In genomic region chr15:29089731-29090616, GRCh38 we compare ENCODE assay signal across 8 cellular contexts.
DNase-seq lines count a peak whose midpoint lies in the region; ATAC-seq lines count a peak whose summit lies in the region.

No MANE protein-coding gene starts in this region.

- H3K36me3 Mint-ChIP-seq in natural killer cell treated with Interleukin-12 subunit alpha and Interleukin-12 subunit beta and Interleukin-15 and Interleukin-18, amount 100 ng/mL, for 72 hours, result no peaks in the 10 kb centered on the region

- no peaks in the 10 kb centered on the region for H3K27me3 Mint-ChIP-seq in natural killer cell treated with Interleukin-12 subunit alpha and Interleukin-12 subunit beta and Interleukin-15 and Interleukin-18, amount 100 ng/mL, for 72 hours

- no peaks in the 10 kb centered on the region for H3K79me2 ChIP-seq in trophoblast cell (ENCODE audit: control insufficient read depth, insufficient read depth, low read length, poor library complexity)

- no peak overlapping the region for H3K23ac ChIP-seq in trophoblast cell (ENCODE audit: low read length)

- no peak overlapping the region for H3K4me3 ChIP-seq in trophoblast cell (ENCODE audit: low read depth, low read length)

- no peak overlapping the region for H4K91ac ChIP-seq in trophoblast cell (ENCODE audit: low read depth, low read length)

- H3K4me1 ChIP-seq in trophoblast cell (ENCODE audit: control insufficient read depth in 1 of 2, insufficient read depth in 2 of 2, low read length in 2 of 2), result no peaks in the 10 kb centered on the region

- H3K36me3 ChIP-seq in trophoblast cell (ENCODE audit: control insufficient read depth in 1 of 2, insufficient read depth in 2 of 2, low read length in 2 of 2), result no peaks in the 10 kb centered on the region

- H3K27ac ChIP-seq in angular gyrus (ENCODE audit: low read depth, low read length), result peak overlapping the region; percentile 70
- H3K27ac ChIP-seq in trophoblast cell (ENCODE audit: low read depth, low read length), result no peak overlapping the region

- H3K4me2 ChIP-seq in trophoblast cell (ENCODE audit: low read length), result no peak overlapping the region

- no peak overlapping the region for H4K8ac ChIP-seq in trophoblast cell (ENCODE audit: low read depth, low read length)

- DNase-seq in COR-L47 (lab: John Stamatoyannopoulos, UW), result peak; percentile 24
- DNase-seq in MV-4-11 (lab: John Stamatoyannopoulos, UW), result peak; percentile 34
- DNase-seq in natural killer cell treated with Interleukin-12 subunit alpha and Interleukin-12 subunit beta and Interleukin-15 and Interleukin-18, amount 100 ng/mL, for 72 hours (ENCODE audit: low spot score), result peak; percentile 73
- DNase-seq in trophoblast cell, result no peak

- peaks cover 26 to 46% of the 10 kb centered on the region in 2 donors for H3K4me1 Mint-ChIP-seq in natural killer cell treated with Interleukin-12 subunit alpha and Interleukin-12 subunit beta and Interleukin-15 and Interleukin-18, amount 100 ng/mL, for 72 hours (ENCODE audit: low read depth in 2 of 2)

- no peak overlapping the region for H2BK12ac ChIP-seq in trophoblast cell (ENCODE audit: low read length)

- no peaks in the 10 kb centered on the region for H3K27me3 ChIP-seq in trophoblast cell (ENCODE audit: insufficient read depth, low read length)

- no peak overlapping the region for H2AFZ ChIP-seq in trophoblast cell (ENCODE audit: insufficient read depth, low read length, poor library complexity)

- ATAC-seq in natural killer cell treated with Interleukin-12 subunit alpha and Interleukin-12 subunit beta and Interleukin-15 and Interleukin-18, amount 100 ng/mL, for 72 hours, result peak; percentile 86 to 87
- ATAC-seq in HG03457 (IDR thresholded peaks at IDR 0.05; ENCODE audit: unreplicated experiment) (no peak), HG03108 (IDR thresholded peaks at IDR 0.05; ENCODE audit: unreplicated experiment) (no peak), HG03039 (IDR thresholded peaks at IDR 0.05; ENCODE audit: unreplicated experiment) (no peak)

- H3K9me3 Mint-ChIP-seq in natural killer cell treated with Interleukin-12 subunit alpha and Interleukin-12 subunit beta and Interleukin-15 and Interleukin-18, amount 100 ng/mL, for 72 hours, result no peaks in the 10 kb centered on the region

- peak overlapping the region; percentile 72 for H3K4me3 Mint-ChIP-seq in natural killer cell treated with Interleukin-12 subunit alpha and Interleukin-12 subunit beta and Interleukin-15 and Interleukin-18, amount 100 ng/mL, for 72 hours

- no peak overlapping the region for H3K14ac ChIP-seq in trophoblast cell (ENCODE audit: low read length)

- H3K79me1 ChIP-seq in trophoblast cell (ENCODE audit: low read length), result no peaks in the 10 kb centered on the region

- H2BK5ac ChIP-seq in trophoblast cell (ENCODE audit: low read depth, low read length, poor library complexity), result no peak overlapping the region

- no CpG with 5 or more reads among the region's 16 CpGs for WGBS in trophoblast cell (ENCODE audit: extremely low coverage, insufficient coverage, insufficient read length)

- H4K12ac ChIP-seq in trophoblast cell (ENCODE audit: low read depth, low read length), result no peak overlapping the region

- H3K9ac ChIP-seq in trophoblast cell (ENCODE audit: low read length), result no peak overlapping the region

- H3K27ac Mint-ChIP-seq in natural killer cell treated with Interleukin-12 subunit alpha and Interleukin-12 subunit beta and Interleukin-15 and Interleukin-18, amount 100 ng/mL, for 72 hours, result peak overlapping the region; percentile 86 to 94

- no peak overlapping the region for H3K18ac ChIP-seq in trophoblast cell (ENCODE audit: low read length)

- peaks cover 6% of the 10 kb centered on the region for H3K9me3 ChIP-seq in trophoblast cell (ENCODE audit: insufficient read depth, low read depth, low read length)

- H3K4ac ChIP-seq in trophoblast cell (ENCODE audit: low read depth, low read length), result no peak overlapping the region

- H2AK5ac ChIP-seq in trophoblast cell (ENCODE audit: low read length), result no peak overlapping the region

- no peak overlapping the region for H2BK120ac ChIP-seq in trophoblast cell (ENCODE audit: insufficient read depth, low read length, poor library complexity)

Comparison
In these comparisons a context has a peak if more than half of its experiments do, and no peak if none do; other contexts are left out.
1. DNase-seq: peak in COR-L47 (single experiment), MV-4-11 (single experiment) and natural killer cell treated with Interleukin-12 subunit alpha and Interleukin-12 subunit beta and Interleukin-15 and Interleukin-18, amount 100 ng/mL, for 72 hours (single experiment); none in trophoblast cell (0 of 2).
2. ATAC-seq: peak in natural killer cell treated with Interleukin-12 subunit alpha and Interleukin-12 subunit beta and Interleukin-15 and Interleukin-18, amount 100 ng/mL, for 72 hours (2 of 2); none in HG03457 (single experiment), HG03108 (single experiment) and HG03039 (single experiment).